In genomic region chr2:191629001-191629453, GRCh38 we compare ENCODE assay signal across 18 cellular contexts. TPM values are rescaled to one million over a fixed set of nuclear protein-coding genes. Genes with fewer than 3 reads are reported as not detected.
DNase-seq lines count a peak whose midpoint lies in the region; ATAC-seq lines count a peak whose summit lies in the region.
"Had no signal": no experiment of that assay in that cellular context is flagged by ENCODE, and none has a peak within 500 bp of the region (broad histone marks: within the 10 kb centered on the region; RNA-seq: fewer than 3 reads in every experiment).

No MANE protein-coding gene starts in this region.

- no peaks in the 10 kb centered on the region for H3K36me3 ChIP-seq in effector memory CD4-positive, alpha-beta T cell (ENCODE audit: control insufficient read depth, insufficient read depth, low read length)
- H3K36me3 ChIP-seq: MG63, transverse colon had no signal

- H3K4me3 ChIP-seq in effector memory CD4-positive, alpha-beta T cell (ENCODE audit: insufficient read depth, low read depth, low read length, poor library complexity, severe bottlenecking): no peak overlapping the region
- H3K4me3 ChIP-seq: MG63, SK-N-MC, transverse colon had no signal

- no peaks in the 10 kb centered on the region for H3K27me3 ChIP-seq in effector memory CD4-positive, alpha-beta T cell (replicated peaks; ENCODE audit: control insufficient read depth, insufficient read depth, low read length, poor library complexity, severe bottlenecking)
- H3K27me3 ChIP-seq: MG63, transverse colon had no signal

- peaks cover 31% of the 10 kb centered on the region for H3K4me1 Mint-ChIP-seq in stimulated activated naive CD8-positive, alpha-beta T cell treated with anti-CD3 and anti-CD28 coated beads, Interleukin-15, Interleukin-2, amounts not matched to agents 100 ng/mL and 50 ng/mL, for 24 hours (ENCODE audit: low read depth)
- H3K4me1 Mint-ChIP-seq in stimulated activated naive CD8-positive, alpha-beta T cell treated with anti-CD3 and anti-CD28 coated beads, Interleukin-15, amount 100 ng/mL, for 72 hours: peaks cover 56% of the 10 kb centered on the region
- H3K4me1 Mint-ChIP-seq in T-helper 17 cell: peaks cover 39% of the 10 kb centered on the region
- H3K4me1 Mint-ChIP-seq: nephron had no signal

- ATAC-seq in stimulated activated naive CD8-positive, alpha-beta T cell treated with anti-CD3 and anti-CD28 coated beads, Interleukin-15, amount 100 ng/mL, for 72 hours: no peak
- ATAC-seq in GM21723 (IDR thresholded peaks at IDR 0.05; ENCODE audit: unreplicated experiment): peak; percentile 52
- ATAC-seq in T-helper 17 cell: peak; percentile 29

- H3K4me3 Mint-ChIP-seq in stimulated activated naive CD8-positive, alpha-beta T cell treated with anti-CD3 and anti-CD28 coated beads, Interleukin-15, Interleukin-2, amounts not matched to agents 100 ng/mL and 50 ng/mL, for 24 hours: no peak overlapping the region
- no peak overlapping the region for H3K4me3 Mint-ChIP-seq in stimulated activated naive CD8-positive, alpha-beta T cell treated with anti-CD3 and anti-CD28 coated beads, Interleukin-15, amount 100 ng/mL, for 72 hours
- peak overlapping the region; percentile 43 for H3K4me3 Mint-ChIP-seq in T-helper 17 cell
- H3K4me3 Mint-ChIP-seq: nephron had no signal

- no peak overlapping the region for H3K27ac ChIP-seq in effector memory CD4-positive, alpha-beta T cell (ENCODE audit: insufficient read depth, low read length, poor library complexity, severe bottlenecking)
- H3K27ac ChIP-seq: SK-N-MC, transverse colon had no signal

- no peaks in the 10 kb centered on the region for H3K9me3 ChIP-seq in T-helper 17 cell (ENCODE audit: control insufficient read depth, low read length, poor library complexity, severe bottlenecking)
- H3K9me3 ChIP-seq in effector memory CD4-positive, alpha-beta T cell (ENCODE audit: control insufficient read depth, low read length): no peaks in the 10 kb centered on the region
- H3K9me3 ChIP-seq: MG63, transverse colon had no signal

- no peaks in the 10 kb centered on the region for H3K27me3 Mint-ChIP-seq in stimulated activated naive CD8-positive, alpha-beta T cell treated with anti-CD3 and anti-CD28 coated beads, Interleukin-15, Interleukin-2, amounts not matched to agents 100 ng/mL and 50 ng/mL, for 24 hours
- H3K27me3 Mint-ChIP-seq in stimulated activated naive CD8-positive, alpha-beta T cell treated with anti-CD3 and anti-CD28 coated beads, Interleukin-15, amount 100 ng/mL, for 72 hours: no peaks in the 10 kb centered on the region
- no peaks in the 10 kb centered on the region for H3K27me3 Mint-ChIP-seq in T-helper 17 cell

- H3K36me3 Mint-ChIP-seq in stimulated activated naive CD8-positive, alpha-beta T cell treated with anti-CD3 and anti-CD28 coated beads, Interleukin-15, Interleukin-2, amounts not matched to agents 100 ng/mL and 50 ng/mL, for 24 hours (ENCODE audit: low read depth): no peaks in the 10 kb centered on the region
- H3K36me3 Mint-ChIP-seq in T-helper 17 cell (ENCODE audit: low read depth): peaks cover 3% of the 10 kb centered on the region

- peak overlapping the region; percentile 8 for H3K27ac Mint-ChIP-seq in stimulated activated naive CD8-positive, alpha-beta T cell treated with anti-CD3 and anti-CD28 coated beads, Interleukin-15, Interleukin-2, amounts not matched to agents 100 ng/mL and 50 ng/mL, for 24 hours
- H3K27ac Mint-ChIP-seq in stimulated activated naive CD8-positive, alpha-beta T cell treated with anti-CD3 and anti-CD28 coated beads, Interleukin-15, amount 100 ng/mL, for 72 hours: no peak overlapping the region
- H3K27ac Mint-ChIP-seq in T-helper 17 cell: peak overlapping the region; percentile 80
- H3K27ac Mint-ChIP-seq: nephron had no signal

- peaks cover 6% of the 10 kb centered on the region for H3K4me1 ChIP-seq in effector memory CD4-positive, alpha-beta T cell (ENCODE audit: control insufficient read depth, insufficient read depth, low read length, poor library complexity, severe bottlenecking)
- H3K4me1 ChIP-seq: transverse colon had no signal

- DNase-seq in stimulated activated naive CD8-positive, alpha-beta T cell treated with anti-CD3 and anti-CD28 coated beads, Interleukin-15, amount 100 ng/mL, for 72 hours: no peak
- DNase-seq in T-helper 17 cell: no peak
- no peak for DNase-seq in GM19240 (ENCODE audit: insufficient read length, low spot score)
- no peak for DNase-seq in NCI-H526 treated with DMSO at 0.1 percent for 48 hours (lab: John Stamatoyannopoulos, UW)
- no peak for DNase-seq in effector memory CD4-positive, alpha-beta T cell
- DNase-seq in NCI-H2081 treated with DMSO at 0.1 percent for 48 hours (lab: John Stamatoyannopoulos, UW): no peak
- DNase-seq: activated CD8-positive, alpha-beta memory T cell treated with anti-CD3 and anti-CD28 coated beads, Interleukin-2, amount 50 U/mL, for 48 hours; amygdala; dermis blood vessel endothelial cell; DMS153; H7; MG63; NCI-H2171; transverse colon had no signal

- no peaks in the 10 kb centered on the region for H3K9me3 Mint-ChIP-seq in stimulated activated naive CD8-positive, alpha-beta T cell treated with anti-CD3 and anti-CD28 coated beads, Interleukin-15, Interleukin-2, amounts not matched to agents 100 ng/mL and 50 ng/mL, for 24 hours
- H3K9me3 Mint-ChIP-seq in stimulated activated naive CD8-positive, alpha-beta T cell treated with anti-CD3 and anti-CD28 coated beads, Interleukin-15, amount 100 ng/mL, for 72 hours: peaks cover 0 to 7% of the 10 kb centered on the region in 2 donors
- H3K9me3 Mint-ChIP-seq: nephron had no signal

RNA-seq across cellular contexts. Expression of gene NABP1, which starts 48.9 kb away (rescaled TPM):
- total RNA-seq in T-helper 17 cell: 10 to 100 TPM; 61.9 to 71.6 TPM

Comparison
In these comparisons a context has a peak if more than half of its experiments do, and no peak if none do; other contexts are left out.
1. H3K27ac Mint-ChIP-seq: peak in stimulated activated naive CD8-positive, alpha-beta T cell treated with anti-CD3 and anti-CD28 coated beads, Interleukin-15, Interleukin-2, amounts not matched to agents 100 ng/mL and 50 ng/mL, for 24 hours (single experiment) and T-helper 17 cell (single experiment); none in stimulated activated naive CD8-positive, alpha-beta T cell treated with anti-CD3 and anti-CD28 coated beads, Interleukin-15, amount 100 ng/mL, for 72 hours (0 of 2).